In genomic region chr1:9230869-9231533, GRCh38 we compare ENCODE assay signal across 25 cellular contexts.
A peak's percentile ranks its signal among the peaks of the same experiment; 100 is the strongest.
DNase-seq lines count a peak whose midpoint lies in the region; ATAC-seq, FAIRE-seq and TF ChIP-seq lines count a peak whose summit lies in the region.
"Had no signal": no experiment of that assay in that cellular context is flagged by ENCODE, and none has a peak within 500 bp of the region (broad histone marks: within the 10 kb centered on the region; RNA-seq: fewer than 3 reads in every experiment).

No MANE protein-coding gene starts in this region.

- H3K27ac ChIP-seq in ACC112 (ENCODE audit: low read depth, low read length) (peak overlapping the region; percentile 79; the same call in 1 of the 2 replicates), RWPE2 (ENCODE audit: poor library complexity, severe bottlenecking) (peak overlapping the region; percentile 57)
- H3K27ac ChIP-seq: Peyer's patch had no signal

- no peaks in the 10 kb centered on the region for H3K4me1 Mint-ChIP-seq in nephron

- no peaks in the 10 kb centered on the region for H3K36me3 Mint-ChIP-seq in nephron (ENCODE audit: low read depth)
- H3K36me3 Mint-ChIP-seq: activated naive CD8-positive, alpha-beta T cell treated with anti-CD3 and anti-CD28 coated beads, Interleukin-2, amount 10 ng/mL, durations not matched to agents 7 days and 5 days; CD4-positive, CD25-positive, alpha-beta regulatory T cell; memory B cell; type B pancreatic cell; WTC11 had no signal

- no peaks in the 10 kb centered on the region for H3K36me3 ChIP-seq in ACC112 (ENCODE audit: insufficient read depth, low read length)
- H3K36me3 ChIP-seq in RWPE2 (ENCODE audit: low read depth) = no peaks in the 10 kb centered on the region
- H3K36me3 ChIP-seq: esophagus squamous epithelium, Peyer's patch had no signal

- TF ChIP-seq CTCF in RWPE2 (IDR thresholded peaks at IDR 0.05; ENCODE audit: poor library complexity, severe bottlenecking) (no peak), nephron (IDR thresholded peaks at IDR 0.05; ENCODE audit: unreplicated experiment in 3 of 3) (no peak)

- H3K4me3 ChIP-seq in ACC112 (ENCODE audit: low read depth, low read length) (no peak overlapping the region), RWPE2 (ENCODE audit: severe bottlenecking) (no peak overlapping the region)
- H3K4me3 ChIP-seq: esophagus squamous epithelium, Peyer's patch had no signal

- H3K27me3 Mint-ChIP-seq in nephron (ENCODE audit: low read depth) = peaks cover 8% of the 10 kb centered on the region

- FAIRE-seq in GM18507 (lab: Jason Lieb, UNC) = peak; percentile 45
- FAIRE-seq: G401.6 had no signal

- ATAC-seq in RWPE2 (ENCODE audit: low read depth) = no peak
- ATAC-seq: effector memory CD8-positive, alpha-beta T cell; right cardiac atrium; WTC11 had no signal

- H2AFZ ChIP-seq in ACC112 (ENCODE audit: low read length, unreplicated experiment) = no peak overlapping the region

- peaks cover 9% of the 10 kb centered on the region for H3K79me2 ChIP-seq in ACC112 (ENCODE audit: control insufficient read depth, insufficient read depth, low read length, unreplicated experiment)

- peak overlapping the region in 2 of 3 experiments; percentile 5 to 43 for H3K4me3 Mint-ChIP-seq in nephron
- H3K4me3 Mint-ChIP-seq: activated naive CD8-positive, alpha-beta T cell treated with anti-CD3 and anti-CD28 coated beads, Interleukin-2, amount 10 ng/mL, durations not matched to agents 7 days and 5 days; effector memory CD8-positive, alpha-beta T cell; memory B cell; T-helper 2 cell treated with Interferon-gamma antibody and Interleukin-4, amounts not matched to agents 5 μg/mL and 100 μg/mL, for 36 hours; WTC11 had no signal

- H3K9me3 ChIP-seq in RWPE2 (ENCODE audit: severe bottlenecking) = no peaks in the 10 kb centered on the region
- H3K9me3 ChIP-seq: esophagus squamous epithelium, Peyer's patch, SK-N-SH had no signal

- no peaks in the 10 kb centered on the region for H3K27me3 ChIP-seq in ACC112 (ENCODE audit: insufficient read depth, low read length)
- no peaks in the 10 kb centered on the region for H3K27me3 ChIP-seq in RWPE2 (ENCODE audit: insufficient read depth, poor library complexity, severe bottlenecking)
- H3K27me3 ChIP-seq: esophagus squamous epithelium, Peyer's patch had no signal

- no peaks in the 10 kb centered on the region for H3K9me3 Mint-ChIP-seq in nephron
- H3K9me3 Mint-ChIP-seq: activated naive CD8-positive, alpha-beta T cell treated with anti-CD3 and anti-CD28 coated beads, Interleukin-2, amount 10 ng/mL, durations not matched to agents 7 days and 5 days; activated T-helper 2 cell treated with anti-CD3 and anti-CD28 coated beads, Interferon-gamma antibody, Interleukin-2, Interleukin-4, amounts not matched to agents 10 μg/mL and 5 μg/mL and 100 μg/mL, durations not matched to agents 14 hours and 24 hours and 36 hours; CD4-positive, CD25-positive, alpha-beta regulatory T cell; effector memory CD8-positive, alpha-beta T cell; memory B cell; T-helper 2 cell treated with Interferon-gamma antibody and Interleukin-4, amounts not matched to agents 5 μg/mL and 100 μg/mL, for 36 hours; type B pancreatic cell; WTC11 had no signal

- H3K4me1 ChIP-seq in ACC112 (ENCODE audit: control insufficient read depth, insufficient read depth, low read length, unreplicated experiment) = peaks cover 30% of the 10 kb centered on the region
- H3K4me1 ChIP-seq in RWPE2 (ENCODE audit: insufficient read depth, poor library complexity, severe bottlenecking) = peaks cover 23% of the 10 kb centered on the region

- DNase-seq in GM18507 (ENCODE audit: extremely low spot score, insufficient read length, low read depth) (no peak), RWPE2 (ENCODE audit: low spot score) (no peak), NCI-H2081 treated with DMSO at 0.1 percent for 48 hours (lab: John Stamatoyannopoulos, UW) (no peak), dedifferentiated amniotic fluid mesenchymal stem cell (ENCODE audit: extremely low spot score) (no peak), ecto neural progenitor cell (ENCODE audit: low spot score) (no peak), OCI-M1 (lab: John Stamatoyannopoulos, UW) (no peak)
- DNase-seq: activated CD8-positive, alpha-beta memory T cell treated with anti-CD3 and anti-CD28 coated beads, Interleukin-2, amount 50 U/mL, for 4 hours; activated naive CD8-positive, alpha-beta T cell treated with anti-CD3 and anti-CD28 coated beads, Interleukin-2, amount 10 ng/mL, durations not matched to agents 7 days and 5 days; CD4-positive, CD25-positive, alpha-beta regulatory T cell; effector memory CD8-positive, alpha-beta T cell; esophagus squamous epithelium; NCI-H2107; NCI-H510A; NK-92 treated with Interleukin-12 subunit alpha and Interleukin-12 subunit beta, amount 100 ng/mL, for 24 hours; Peyer's patch; right cardiac atrium; SK-N-SH had no signal

- no peak overlapping the region for H3K27ac Mint-ChIP-seq in nephron
- H3K27ac Mint-ChIP-seq: activated naive CD8-positive, alpha-beta T cell treated with anti-CD3 and anti-CD28 coated beads, Interleukin-2, amount 10 ng/mL, durations not matched to agents 7 days and 5 days; activated T-helper 2 cell treated with anti-CD3 and anti-CD28 coated beads, Interferon-gamma antibody, Interleukin-2, Interleukin-4, amounts not matched to agents 10 μg/mL and 5 μg/mL and 100 μg/mL, durations not matched to agents 14 hours and 24 hours and 36 hours; memory B cell; T-helper 2 cell treated with Interferon-gamma antibody and Interleukin-4, amounts not matched to agents 5 μg/mL and 100 μg/mL, for 36 hours had no signal
